Comparison of ENCODE assay signal across 9 cellular contexts in the genomic region with DNA sequence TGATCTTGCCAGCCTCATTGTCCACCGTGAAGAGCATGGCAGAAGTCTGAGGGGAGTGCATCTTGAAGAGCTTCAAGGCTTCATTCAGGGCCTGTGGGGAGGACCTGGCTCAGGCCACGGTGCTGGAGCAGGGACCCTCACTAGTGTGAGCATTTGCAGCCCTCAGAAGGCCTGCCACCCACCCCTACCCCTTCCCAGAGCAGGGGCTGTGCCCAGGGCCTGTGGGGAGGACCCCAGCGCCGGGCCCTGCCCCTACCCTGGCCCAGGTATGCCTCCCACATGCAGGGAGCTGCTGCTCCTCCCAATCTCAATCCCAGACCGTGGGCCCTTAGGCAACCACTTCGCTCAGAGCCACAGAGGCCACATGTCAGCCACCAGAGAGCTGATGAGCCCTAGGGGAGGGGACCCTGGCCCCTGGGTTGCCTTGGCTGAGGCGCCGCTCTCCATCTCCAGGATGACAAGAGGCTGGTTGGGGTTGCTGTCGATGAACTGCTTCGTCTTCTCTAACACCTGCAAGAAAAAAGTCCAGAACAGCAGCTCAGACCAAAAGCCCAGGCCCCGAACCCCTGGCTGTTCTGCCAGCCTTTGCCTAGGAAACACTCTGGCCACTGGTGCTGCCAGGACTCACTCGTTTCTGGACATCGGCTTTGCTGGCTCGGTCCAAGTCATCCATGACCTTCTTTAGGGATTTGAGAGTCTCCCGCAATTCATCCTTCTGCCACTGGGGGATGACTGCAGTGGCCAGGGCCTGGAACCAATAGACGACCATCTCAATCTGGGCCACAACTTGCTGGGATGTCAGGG. TPM values are rescaled to one million over a fixed set of nuclear protein-coding genes. Genes with fewer than 3 reads are reported as not detected.
DNase-seq lines count a peak whose midpoint lies in the region; ATAC-seq lines count a peak whose summit lies in the region.
"Had no signal": no experiment of that assay in that cellular context is flagged by ENCODE, and none has a peak within 500 bp of the region (broad histone marks: within the 10 kb centered on the region; RNA-seq: fewer than 3 reads in every experiment).

No MANE protein-coding gene starts in this region.

- POLR2A ChIA-PET in naive thymus-derived CD4-positive, alpha-beta T cell (lab: Charles Lee): interaction anchor here (1.5 kb wide), 1 partner anchor 47 kb away, joined by 4 read pairs; no protein-coding TSS in a partner anchor

- H3K36me3 ChIP-seq in naive thymus-derived CD4-positive, alpha-beta T cell (ENCODE audit: control insufficient read depth in 2 of 3, insufficient read depth in 3 of 3, low read length in 3 of 3): peaks cover 9 to 61% (median 22%) of the 10 kb centered on the region in 3 experiments

- no peak overlapping the region for H3K4me3 ChIP-seq in naive thymus-derived CD4-positive, alpha-beta T cell (ENCODE audit: low read length)

- peaks cover 0 to 3% (median 0%) of the 10 kb centered on the region in 11 donors for H3K9me3 Mint-ChIP-seq in naive thymus-derived CD4-positive, alpha-beta T cell
- H3K9me3 Mint-ChIP-seq: central memory CD8-positive, alpha-beta T cell had no signal

- peaks cover 5 to 15% of the 10 kb centered on the region in 2 donors for H3K4me1 ChIP-seq in naive thymus-derived CD4-positive, alpha-beta T cell (ENCODE audit: control insufficient read depth in 2 of 2, insufficient read depth in 2 of 2, low read length in 2 of 2)

- no peak overlapping the region for H3K27ac ChIP-seq in naive thymus-derived CD4-positive, alpha-beta T cell (ENCODE audit: low read depth, low read length)

- no peak for ATAC-seq in naive thymus-derived CD4-positive, alpha-beta T cell
- no peak for ATAC-seq in HG03097 (IDR thresholded peaks at IDR 0.05; ENCODE audit: low FRiP score, unreplicated experiment)

- no peaks in the 10 kb centered on the region for H3K27me3 ChIP-seq in naive thymus-derived CD4-positive, alpha-beta T cell (ENCODE audit: control insufficient read depth in 2 of 2, insufficient read depth in 2 of 2, low read length in 2 of 2)

- peaks cover 0 to 25% (median 14%) of the 10 kb centered on the region in 7 donors for H3K4me1 Mint-ChIP-seq in naive thymus-derived CD4-positive, alpha-beta T cell
- H3K4me1 Mint-ChIP-seq: central memory CD8-positive, alpha-beta T cell had no signal

- H3K36me3 Mint-ChIP-seq in naive thymus-derived CD4-positive, alpha-beta T cell: peaks cover 0 to 30% (median 5%) of the 10 kb centered on the region in 5 donors

- peak overlapping the region in 2 of 10 donors; percentile 41 to 56 for H3K4me3 Mint-ChIP-seq in naive thymus-derived CD4-positive, alpha-beta T cell
- H3K4me3 Mint-ChIP-seq: central memory CD8-positive, alpha-beta T cell had no signal

- DNase-seq in A172 (ENCODE audit: low spot score) (peak; percentile 36), ELR (ENCODE audit: low read depth) (peak; percentile 70), RPMI7951 (ENCODE audit: low read depth) (peak; percentile 44), cerebellar cortex (ENCODE audit: low spot score) (peak; percentile 50), posterior vena cava (ENCODE audit: low spot score) (no peak), superior temporal gyrus (ENCODE audit: extremely low spot score) (no peak)
- DNase-seq in naive thymus-derived CD4-positive, alpha-beta T cell: peak in 3 of 9 donors; percentile 7 to 45 (median 16)

- CTCF ChIA-PET in naive thymus-derived CD4-positive, alpha-beta T cell (lab: Charles Lee): interaction anchor here (0.6 kb wide), 1 partner anchor 530 kb away, joined by 4 read pairs; no protein-coding TSS in a partner anchor

- intact Hi-C loops in naive thymus-derived CD4-positive, alpha-beta T cell (cut with micrococcal nuclease): loop anchor here (1.0 to 10.0 kb wide), 5 partner anchors 10 to 1841 kb away; partner anchors contain the start of genes COG4 (in 2 of the 2), SF3B3 (in 2 of the 2), DDX19B (in 1 of the 2) and DHX38 (in 1 of the 2)
- intact Hi-C loops in posterior vena cava (cut with DNase I): no loop called here

- no peaks in the 10 kb centered on the region for H3K27me3 Mint-ChIP-seq in naive thymus-derived CD4-positive, alpha-beta T cell
- H3K27me3 Mint-ChIP-seq: central memory CD8-positive, alpha-beta T cell had no signal

- peak overlapping the region in 5 of 9 donors; percentile 10 to 65 (median 38) for H3K27ac Mint-ChIP-seq in naive thymus-derived CD4-positive, alpha-beta T cell

- H3K9me3 ChIP-seq in naive thymus-derived CD4-positive, alpha-beta T cell (ENCODE audit: control insufficient read depth in 2 of 3, low read length in 3 of 3): no peaks in the 10 kb centered on the region

RNA-seq across cellular contexts. Expression of gene EXOSC6, which starts 1.8 kb away (rescaled TPM):
- 44.5 and 49.4 TPM in 2 replicates for total RNA-seq in A172 (2014; rRNA removed; shearing (Covaris generic))
- total RNA-seq in RPMI7951 (2014; rRNA removed; shearing (Covaris generic)): 10.0 and 14.6 TPM in 2 replicates
- total RNA-seq in naive thymus-derived CD4-positive, alpha-beta T cell: 10 to 100 TPM; 25.5 to 45.9 (median 36.4) TPM
- 1 to 10 TPM; 7.9 to 8.3 TPM for polyA plus RNA-seq in naive thymus-derived CD4-positive, alpha-beta T cell
- 10 to 100 TPM; 17.2 to 20.6 TPM for total RNA-seq in posterior vena cava

RNA-seq across cellular contexts. Expression of gene AARS1, which starts 35.8 kb away (rescaled TPM):
- total RNA-seq in A172 (2014; rRNA removed; shearing (Covaris generic)): 68.0 and 74.4 TPM in 2 replicates
- 43.5 and 50.8 TPM in 2 replicates for total RNA-seq in RPMI7951 (2014; rRNA removed; shearing (Covaris generic))
- 10 to 100 TPM; 24.2 to 96.7 (median 94.0) TPM for total RNA-seq in naive thymus-derived CD4-positive, alpha-beta T cell
- 10 to 100 TPM; 39.5 to 60.3 TPM for polyA plus RNA-seq in naive thymus-derived CD4-positive, alpha-beta T cell
- 10 to 100 TPM; 77.2 to 86.3 TPM for total RNA-seq in posterior vena cava

RNA-seq across cellular contexts. Expression of gene DDX19B, which starts 45.5 kb away (rescaled TPM):
- total RNA-seq in A172 (2014; rRNA removed; shearing (Covaris generic)): 10.3 and 16.5 TPM in 2 replicates
- 17.5 and 31.7 TPM in 2 replicates for total RNA-seq in RPMI7951 (2014; rRNA removed; shearing (Covaris generic))
- 10 to 100 TPM; 23.6 to 29.9 (median 27.8) TPM for total RNA-seq in naive thymus-derived CD4-positive, alpha-beta T cell
- polyA plus RNA-seq in naive thymus-derived CD4-positive, alpha-beta T cell: 10 to 100 TPM; 48.4 to 60.5 TPM
- 10 to 100 TPM; 18.8 to 20.2 TPM for total RNA-seq in posterior vena cava

Comparison
In these comparisons a context has a peak if more than half of its experiments do, and no peak if none do; other contexts are left out.
1. DNase-seq: peak in A172 (single experiment), ELR (single experiment), RPMI7951 (single experiment) and cerebellar cortex (single experiment); none in posterior vena cava (single experiment) and superior temporal gyrus (single experiment).
2. intact Hi-C loops: an anchor here in naive thymus-derived CD4-positive, alpha-beta T cell (1.0 to 10.0 kb wide); none called in posterior vena cava.